In the genomic region with DNA sequence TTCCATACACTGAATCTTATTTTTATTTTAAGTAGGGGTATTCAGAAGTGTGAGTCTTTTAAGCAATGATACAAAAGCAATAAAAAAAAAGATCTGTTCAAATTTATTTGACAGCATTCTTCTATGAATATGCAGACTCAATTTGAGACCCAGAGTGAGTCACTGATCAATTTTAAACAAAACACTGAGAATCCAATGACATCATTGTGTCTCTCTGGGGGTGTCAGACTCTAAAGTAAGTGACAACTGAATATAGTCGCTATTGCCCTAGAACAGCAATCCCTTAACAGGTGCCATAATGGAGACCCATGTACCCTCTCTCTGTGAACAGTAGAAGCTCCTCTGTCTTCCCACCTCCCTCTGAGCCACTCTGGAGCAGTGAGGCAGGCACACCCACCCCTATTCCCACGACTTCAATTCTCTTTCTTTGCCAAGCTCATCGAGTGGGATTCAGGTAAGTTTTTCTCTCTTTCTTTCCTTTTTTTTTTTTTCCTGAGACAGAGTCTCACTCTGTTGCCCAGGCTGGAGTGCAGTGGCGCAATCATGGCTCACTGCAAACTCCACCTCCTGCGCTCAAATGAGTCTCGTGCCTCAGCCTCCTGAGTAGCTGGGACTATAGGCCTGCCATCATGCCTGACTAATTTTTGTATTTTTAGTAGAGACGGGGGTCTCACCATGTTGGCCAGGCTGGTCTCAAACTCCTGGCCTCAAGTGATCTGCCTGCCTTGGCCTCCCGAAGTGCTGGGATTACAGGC, we compare ENCODE assay signal across 24 cellular contexts. TPM values are rescaled to one million over a fixed set of nuclear protein-coding genes. Genes with fewer than 3 reads are reported as not detected.
A peak's percentile ranks its signal among the peaks of the same experiment; 100 is the strongest.
DNase-seq lines count a peak whose midpoint lies in the region; ATAC-seq, FAIRE-seq and TF ChIP-seq lines count a peak whose summit lies in the region.
"Had no signal": no experiment of that assay in that cellular context is flagged by ENCODE, and none has a peak within 500 bp of the region (broad histone marks: within the 10 kb centered on the region; RNA-seq: fewer than 3 reads in every experiment).

No MANE protein-coding gene starts in this region.

- H3K18ac ChIP-seq in IMR-90 (ENCODE audit: low read depth, low read length) = no peak overlapping the region

- H3K9ac ChIP-seq in IMR-90 (ENCODE audit: low read depth, low read length) (no peak overlapping the region), endodermal cell (ENCODE audit: extremely low read depth, low read length, poor library complexity, severe bottlenecking) (no peak overlapping the region)
- H3K9ac ChIP-seq: GM23248 had no signal

- H3K9me1 ChIP-seq in IMR-90 (ENCODE audit: insufficient read depth, low read length) = no peaks in the 10 kb centered on the region

- no peak overlapping the region for H4K8ac ChIP-seq in IMR-90 (ENCODE audit: low read depth in 2 of 2, low read length in 2 of 2)

- DNase-seq in activated naive CD4-positive, alpha-beta T cell treated with anti-CD3 and anti-CD28 coated beads for 36 hours = no peak
- DNase-seq in IMR-90 = no peak
- DNase-seq in endodermal cell = no peak
- no peak for DNase-seq in spleen
- DNase-seq in urothelium cell line (ENCODE audit: low spot score) = no peak
- no peak for DNase-seq in SKM-1 treated with dmso at 0.1 percent for 144 hours (lab: John Stamatoyannopoulos, UW; ENCODE audit: unreplicated experiment)
- DNase-seq: Caco-2; CD4-positive, alpha-beta memory T cell; DMS 273 treated with DMSO at 0.1 percent for 48 hours; DMS79 treated with DMSO at 0.1 percent for 48 hours; GM23248; H9; NCI-H1105; NCI-H146; NCI-H2029; NCI-H226; NCI-H510A treated with DMSO at 0.1 percent for 48 hours; NCI-H748 treated with DMSO at 0.1 percent for 48 hours; PC-9; RPMI8226; SHP77 had no signal

- no peaks in the 10 kb centered on the region for H4K20me1 ChIP-seq in IMR-90 (ENCODE audit: insufficient read depth, low read length)

- no peak for FAIRE-seq in urothelium cell line (lab: Jason Lieb, UNC)

- no peak overlapping the region for H2AFZ ChIP-seq in IMR-90 (replicated peaks; ENCODE audit: low read length, poor library complexity)
- H2AFZ ChIP-seq: GM23248, PC-9 had no signal

- peaks cover under 1% of the 10 kb centered on the region for H3K36me3 Mint-ChIP-seq in activated naive CD4-positive, alpha-beta T cell treated with anti-CD3 and anti-CD28 coated beads, Interleukin-2, amount 50 U/mL, for 24 hours
- H3K36me3 Mint-ChIP-seq in activated naive CD4-positive, alpha-beta T cell treated with anti-CD3 and anti-CD28 coated beads for 36 hours (ENCODE audit: low read depth) = peaks cover under 1% of the 10 kb centered on the region
- H3K36me3 Mint-ChIP-seq in endodermal cell (ENCODE audit: low read depth) = no peaks in the 10 kb centered on the region

- BruUV-seq in IMR-90 (replicated peaks; lab: Mats Ljungman, UMichigan) = no TSS peak

- no peak overlapping the region for H3K4me3 Mint-ChIP-seq in activated naive CD4-positive, alpha-beta T cell treated with anti-CD3 and anti-CD28 coated beads, Interleukin-2, amount 50 U/mL, for 24 hours
- no peak overlapping the region for H3K4me3 Mint-ChIP-seq in activated naive CD4-positive, alpha-beta T cell treated with anti-CD3 and anti-CD28 coated beads for 36 hours
- no peak overlapping the region for H3K4me3 Mint-ChIP-seq in endodermal cell
- H3K4me3 Mint-ChIP-seq: CD4-positive, alpha-beta memory T cell; H9 had no signal

- no peak overlapping the region for H4K91ac ChIP-seq in IMR-90 (ENCODE audit: insufficient read depth, low read depth, low read length)

- H3K4ac ChIP-seq in IMR-90 (ENCODE audit: low read depth, low read length) = no peak overlapping the region

- H4K5ac ChIP-seq in IMR-90 (ENCODE audit: low read depth, low read length) = no peak overlapping the region

- H2BK120ac ChIP-seq in IMR-90 (ENCODE audit: low read depth, low read length) = no peak overlapping the region

- H3K4me3 ChIP-seq in IMR-90 (ENCODE audit: insufficient read depth, low read depth, low read length) (no peak overlapping the region), endodermal cell (ENCODE audit: low read length) (no peak overlapping the region), spleen (no peak overlapping the region)
- H3K4me3 ChIP-seq: GM23248, PC-9 had no signal

- H3K4me1 Mint-ChIP-seq in activated naive CD4-positive, alpha-beta T cell treated with anti-CD3 and anti-CD28 coated beads, Interleukin-2, amount 50 U/mL, for 24 hours = peaks cover 3% of the 10 kb centered on the region
- peaks cover 5% of the 10 kb centered on the region for H3K4me1 Mint-ChIP-seq in activated naive CD4-positive, alpha-beta T cell treated with anti-CD3 and anti-CD28 coated beads for 36 hours (ENCODE audit: low read depth)
- H3K4me1 Mint-ChIP-seq in endodermal cell = peaks cover 26% of the 10 kb centered on the region

- TF ChIP-seq POLR2A in IMR-90 (IDR thresholded peaks at IDR 0.05; ENCODE audit: low read depth, low read length) (no peak), spleen (IDR thresholded peaks at IDR 0.05) (no peak)

- no peak overlapping the region for H2AK5ac ChIP-seq in IMR-90 (ENCODE audit: low read depth, low read length)

- no peak overlapping the region for H2BK5ac ChIP-seq in IMR-90 (ENCODE audit: low read depth, low read length, poor library complexity, severe bottlenecking)

- H3K27me3 Mint-ChIP-seq in activated naive CD4-positive, alpha-beta T cell treated with anti-CD3 and anti-CD28 coated beads, Interleukin-2, amount 50 U/mL, for 24 hours = no peaks in the 10 kb centered on the region
- H3K27me3 Mint-ChIP-seq in activated naive CD4-positive, alpha-beta T cell treated with anti-CD3 and anti-CD28 coated beads for 36 hours (ENCODE audit: low read depth) = no peaks in the 10 kb centered on the region
- H3K27me3 Mint-ChIP-seq in endodermal cell (ENCODE audit: insufficient read depth) = no peaks in the 10 kb centered on the region

- H3K9me3 ChIP-seq in IMR-90 (ENCODE audit: control insufficient read depth, insufficient read depth, low read length) = no peaks in the 10 kb centered on the region
- no peaks in the 10 kb centered on the region for H3K9me3 ChIP-seq in endodermal cell (ENCODE audit: control insufficient read depth, low read length)
- no peaks in the 10 kb centered on the region for H3K9me3 ChIP-seq in spleen
- H3K9me3 ChIP-seq: Caco-2 had no signal

- dilution Hi-C loops in IMR-90 (cut with HindIII; ENCODE audit: low sequenced_read_pairs, unreplicated experiment) = no loop called here

- POLR2A ChIA-PET in IMR-90 (lab: Charles Lee; ENCODE audit: unreplicated experiment) = interaction anchor here (0.7 kb wide), 1 partner anchor 166 kb away, joined by 4 read pairs; no protein-coding TSS in a partner anchor

- no peak overlapping the region for H3K56ac ChIP-seq in IMR-90 (ENCODE audit: extremely low read depth, insufficient read depth, low read length)

- intact Hi-C loops in activated naive CD4-positive, alpha-beta T cell treated with anti-CD3 and anti-CD28 coated beads for 36 hours (cut with micrococcal nuclease) = loop anchor here (10.0 kb wide), 1 partner anchor 421 kb away; a partner anchor contains a TSS
- intact Hi-C loops in IMR-90 (cut with micrococcal nuclease) = no loop called here
- intact Hi-C loops in spleen (cut with DNase I; ENCODE audit: low total_unique reads) = loop anchor here (5.0 kb wide), 1 partner anchor 138 kb away; no protein-coding TSS in a partner anchor

- H3K27ac ChIP-seq in IMR-90 (ENCODE audit: insufficient read depth, low read length) (no peak overlapping the region), endodermal cell (ENCODE audit: low read depth, low read length) (no peak overlapping the region), spleen (peak overlapping the region in 5 of 8 donors; percentile 51 to 75 (median 62))
- H3K27ac ChIP-seq: GM23248, PC-9 had no signal

- peak overlapping the region; percentile 30 for H3K27ac Mint-ChIP-seq in activated naive CD4-positive, alpha-beta T cell treated with anti-CD3 and anti-CD28 coated beads, Interleukin-2, amount 50 U/mL, for 24 hours
- H3K27ac Mint-ChIP-seq in activated naive CD4-positive, alpha-beta T cell treated with anti-CD3 and anti-CD28 coated beads for 36 hours = no peak overlapping the region
- H3K27ac Mint-ChIP-seq in endodermal cell = peak overlapping the region; percentile 49
- H3K27ac Mint-ChIP-seq: H9 had no signal

- peaks cover 6% of the 10 kb centered on the region for H3K27me3 ChIP-seq in IMR-90 (ENCODE audit: control insufficient read depth, insufficient read depth, low read length)
- no peaks in the 10 kb centered on the region for H3K27me3 ChIP-seq in endodermal cell (ENCODE audit: control insufficient read depth, insufficient read depth, low read length, poor library complexity, severe bottlenecking)
- H3K27me3 ChIP-seq in spleen (replicated peaks in 1 of 7) = peaks cover 0 to 6% (median 0%) of the 10 kb centered on the region in 7 donors

- ATAC-seq in IMR-90 (ENCODE audit: low read depth) = no peak
- no peak for ATAC-seq in HG03565 (IDR thresholded peaks at IDR 0.05; ENCODE audit: unreplicated experiment)

- WGBS in IMR-90 (ENCODE audit: extremely low coverage in 2 of 2, insufficient read length in 1 of 2), 2 experiments = 43% methylated on average over 2 of the region's 8 CpGs; no CpG with 5 or more reads in 1 of the 2 experiments
- WGBS in endodermal cell (ENCODE audit: insufficient coverage in 1 of 2, insufficient read length in 1 of 2), 2 experiments = 81 to 83% methylated on average over 7 to 8 of the region's 8 CpGs
- WGBS in spleen, 5 donors = 75 to 89% (median 84%) methylated on average over 8 of the region's 8 CpGs

- no peak overlapping the region for H3K23ac ChIP-seq in IMR-90 (ENCODE audit: low read depth, low read length)

- no peaks in the 10 kb centered on the region for H3K9me3 Mint-ChIP-seq in activated naive CD4-positive, alpha-beta T cell treated with anti-CD3 and anti-CD28 coated beads, Interleukin-2, amount 50 U/mL, for 24 hours
- H3K9me3 Mint-ChIP-seq in activated naive CD4-positive, alpha-beta T cell treated with anti-CD3 and anti-CD28 coated beads for 36 hours = no peaks in the 10 kb centered on the region
- no peaks in the 10 kb centered on the region for H3K9me3 Mint-ChIP-seq in endodermal cell

- no peak for TF ChIP-seq RAD21 in IMR-90 (IDR thresholded peaks at IDR 0.05; ENCODE audit: low read length)

- no peaks in the 10 kb centered on the region for H3K36me3 ChIP-seq in IMR-90 (ENCODE audit: control insufficient read depth, insufficient read depth, low read length)
- no peaks in the 10 kb centered on the region for H3K36me3 ChIP-seq in endodermal cell (ENCODE audit: control insufficient read depth, insufficient read depth, low read length)
- H3K36me3 ChIP-seq in spleen = no peaks in the 10 kb centered on the region

- H3K4me1 ChIP-seq in IMR-90 (ENCODE audit: control insufficient read depth, insufficient read depth, low read length) = no peaks in the 10 kb centered on the region
- H3K4me1 ChIP-seq in endodermal cell (ENCODE audit: control insufficient read depth, insufficient read depth, low read length) = no peaks in the 10 kb centered on the region
- peaks cover 0 to 31% (median 10%) of the 10 kb centered on the region in 6 donors for H3K4me1 ChIP-seq in spleen

- TF ChIP-seq CTCF in IMR-90 (conservative IDR thresholded peaks at IDR 0.05; ENCODE audit: low read depth, low read length) = no peak
- no peak for TF ChIP-seq CTCF in endodermal cell (conservative IDR thresholded peaks at IDR 0.05)
- TF ChIP-seq CTCF in spleen (IDR thresholded peaks at IDR 0.05 in 8 of 11, conservative IDR thresholded peaks at IDR 0.05 in 3 of 11) = no peak

- H2AK9ac ChIP-seq in IMR-90 (replicated peaks; ENCODE audit: low read depth, low read length, poor library complexity) = no peak overlapping the region

- in situ Hi-C loops in IMR-90 (cut with MboI; ENCODE audit: low sequenced_read_pairs) = no loop called here

- H3K14ac ChIP-seq in IMR-90 (replicated peaks; ENCODE audit: low read depth, low read length) = no peak overlapping the region

- H3K79me1 ChIP-seq in IMR-90 (ENCODE audit: low read depth in 1 of 2, low read length in 2 of 2) = no peaks in the 10 kb centered on the region

- H2BK15ac ChIP-seq in IMR-90 (ENCODE audit: low read depth, low read length) = no peak overlapping the region

- H2BK20ac ChIP-seq in IMR-90 (ENCODE audit: low read depth, low read length) = no peak overlapping the region

- H3K4me2 ChIP-seq in IMR-90 (ENCODE audit: low read depth, low read length) = no peak overlapping the region
- H3K4me2 ChIP-seq: PC-9 had no signal

- CTCF ChIA-PET in activated naive CD4-positive, alpha-beta T cell treated with anti-CD3 and anti-CD28 coated beads for 36 hours (lab: Charles Lee) = interaction anchor here (0.6 to 1.5 kb wide), 2 partner anchors 14 to 795 kb away, joined by 5 read pairs; no protein-coding TSS in a partner anchor
- CTCF ChIA-PET in IMR-90 (lab: Yijun Ruan, JAX) = no interaction called here

RNA-seq across cellular contexts. Expression of a gene that starts 5.1 kb away (rescaled TPM):
- 1,000 to 10,000 TPM; 5,069 to 5,116 TPM for total RNA-seq in activated naive CD4-positive, alpha-beta T cell treated with anti-CD3 and anti-CD28 coated beads for 36 hours
- total RNA-seq in IMR-90 (2012; rRNA removed) = 2,360 and 3,444 TPM in 2 replicates
- 2,477 and 2,872 TPM in 2 replicates for polyA plus RNA-seq in IMR-90 (2012; rRNA removed)
- 2,410 and 4,196 TPM in 2 replicates for polyA plus RNA-seq in IMR-90 (2012; cell fraction: cytosol; rRNA removed)
- polyA plus RNA-seq in IMR-90 (2012; cell fraction: nucleus; rRNA removed; ENCODE audit: low replicate concordance) = 593 and 1,092 TPM in 2 replicates
- total RNA-seq in endodermal cell = 1,000 to 10,000 TPM; 2,923 to 3,877 TPM
- 3,185 TPM for polyA plus RNA-seq in endodermal cell (2013, experiment 1 of 2)
- polyA plus RNA-seq in endodermal cell (2013, experiment 2 of 2) = 3,073 TPM
- 1,000 to 10,000 TPM; 1,482 to 2,624 (median 2,197) TPM for total RNA-seq in spleen
- polyA plus RNA-seq in spleen = 1,000 to 10,000 TPM; 4,940 to 5,449 (median 5,352) TPM

RNA-seq across cellular contexts. Expression of a gene that starts 38.7 kb away (rescaled TPM):
- under 1 TPM; 0.14 to 0.17 TPM for total RNA-seq in activated naive CD4-positive, alpha-beta T cell treated with anti-CD3 and anti-CD28 coated beads for 36 hours
- 1.4 and 1.6 TPM in 2 replicates for total RNA-seq in IMR-90 (2012; rRNA removed)
- polyA plus RNA-seq in IMR-90 (2012; rRNA removed) = 3.3 TPM in 2 replicates
- polyA plus RNA-seq in IMR-90 (2012; cell fraction: cytosol; rRNA removed) = 2.1 and 6.1 TPM in 2 replicates
- polyA plus RNA-seq in IMR-90 (2012; cell fraction: nucleus; rRNA removed; ENCODE audit: low replicate concordance) = 4.0 and 10.4 TPM in 2 replicates
- total RNA-seq in endodermal cell = under 1 TPM in 1 of 2 donors, not detected in 1; 0.48 TPM
- 17.5 TPM for polyA plus RNA-seq in endodermal cell (2013, experiment 1 of 2)
- 13.2 TPM for polyA plus RNA-seq in endodermal cell (2013, experiment 2 of 2)
- 1 to 10 TPM in 6 of 7 donors, under 1 TPM in 1; 0.19 to 3.5 (median 1.8) TPM for total RNA-seq in spleen
- polyA plus RNA-seq in spleen = 1 to 10 TPM; 2.0 to 3.8 (median 2.8) TPM
- total RNA-seq: HT1080 had no signal

RNA-seq across cellular contexts. Expression of a gene that starts 42.8 kb away (rescaled TPM):
- total RNA-seq in activated naive CD4-positive, alpha-beta T cell treated with anti-CD3 and anti-CD28 coated beads for 36 hours = 10 to 100 TPM; 15.7 to 16.6 TPM
- total RNA-seq in IMR-90 (2012; rRNA removed) (13.1 and 17.4 TPM in 2 replicates), endodermal cell (100 to 1,000 TPM in 1 of 2 donors, 10 to 100 TPM in 1; 41.7 to 128 TPM), spleen (100 to 1,000 TPM in 3 of 7 donors, 10 to 100 TPM in 4; 77.7 to 139 (median 84.8) TPM)
- polyA plus RNA-seq in IMR-90 (2012; rRNA removed) (11.0 and 11.4 TPM in 2 replicates), spleen (10 to 100 TPM; 11.6 to 49.3 (median 13.1) TPM)
- polyA plus RNA-seq in IMR-90 (2012; cell fraction: cytosol; rRNA removed) = 11.9 and 16.6 TPM in 2 replicates
- 9.6 and 12.8 TPM in 2 replicates for polyA plus RNA-seq in IMR-90 (2012; cell fraction: nucleus; rRNA removed; ENCODE audit: low replicate concordance)
- polyA plus RNA-seq in endodermal cell (2013, experiment 1 of 2) = 19.7 TPM
- 23.1 TPM for polyA plus RNA-seq in endodermal cell (2013, experiment 2 of 2)

Comparison
In these comparisons a context has a peak if more than half of its experiments do, and no peak if none do; other contexts are left out.
1. H3K27ac ChIP-seq: peak in spleen (5 of 8); none in IMR-90 (single experiment) and endodermal cell (single experiment).